Comparison of ENCODE assay signal across 35 cellular contexts in the genomic region with DNA sequence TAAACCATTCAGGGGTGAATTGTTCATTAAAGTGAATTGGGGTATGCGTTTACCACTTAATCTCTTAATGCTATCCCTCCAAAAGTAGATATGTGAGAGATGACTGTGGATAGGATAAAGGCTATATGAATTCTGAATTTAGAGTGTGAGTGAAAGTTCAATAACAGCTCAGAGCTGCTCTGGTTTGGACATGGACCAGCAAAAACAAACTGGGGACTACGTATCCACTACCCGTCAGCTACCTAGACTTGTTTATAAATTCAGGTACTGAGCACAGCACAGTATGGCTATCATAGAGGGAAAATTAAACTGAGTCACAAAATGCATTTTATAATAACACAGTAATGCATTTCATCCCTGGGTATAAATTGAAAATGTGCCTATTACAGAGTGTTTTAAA.
"Had no signal": no experiment of that assay in that cellular context is flagged by ENCODE, and none has a peak within 500 bp of the region (broad histone marks: within the 10 kb centered on the region; RNA-seq: fewer than 3 reads in every experiment).

No MANE protein-coding gene starts in this region.

- DNase-seq: activated B cell treated with CpG ODN at 0.5 μM for 24 hours; activated CD4-positive, alpha-beta T cell treated with anti-CD3 and anti-CD28 coated beads for 48 hours; activated CD4-positive, alpha-beta T cell treated with anti-CD3 and anti-CD28 coated beads, Interleukin-2, amount 50 U/mL, for 1 hour; activated CD4-positive, alpha-beta T cell treated with anti-CD3 and anti-CD28 coated beads, Interleukin-2, amount 50 U/mL, for 48 hours; activated CD8-positive, alpha-beta memory T cell treated with anti-CD3 and anti-CD28 coated beads for 24 hours; activated CD8-positive, alpha-beta T cell treated with anti-CD3 and anti-CD28 coated beads for 36 hours; activated effector memory CD4-positive, alpha-beta T cell treated with anti-CD3 and anti-CD28 coated beads, Interleukin-2, amount 50 U/mL, for 16 hours; activated naive CD4-positive, alpha-beta T cell treated with anti-CD3 and anti-CD28 coated beads for 36 hours; activated naive CD8-positive, alpha-beta T cell treated with anti-CD3 and anti-CD28 coated beads for 36 hours; activated naive CD8-positive, alpha-beta T cell treated with anti-CD3 and anti-CD28 coated beads, Interleukin-2, amount 50 U/mL, for 24 hours; activated T-cell treated with anti-CD3 and anti-CD28 coated beads, Interleukin-2, amount 50 U/mL, for 1 hour; activated T-cell treated with anti-CD3 and anti-CD28 coated beads, Interleukin-2, amount 50 U/mL, for 48 hours; adrenal gland; amygdala; aorta; cortex of kidney; dermis blood vessel endothelial cell; effector CD4-positive, alpha-beta T cell; effector memory CD8-positive, alpha-beta T cell; erythroblast; foreskin melanocyte; head of caudate nucleus; T-helper 1 cell; T-helper 17 cell; T1000; WERI-Rb-1 had no signal

- ATAC-seq: activated CD4-positive, CD25-positive, alpha-beta regulatory T cell treated with anti-CD3 and anti-CD28 coated beads, Interleukin-2, amount 50 U/mL, for 24 hours; activated CD8-positive, alpha-beta T cell treated with anti-CD3 and anti-CD28 coated beads for 36 hours; activated naive CD8-positive, alpha-beta T cell treated with anti-CD3 and anti-CD28 coated beads, Interleukin-2, amount 50 U/mL, for 24 hours; effector memory CD8-positive, alpha-beta T cell; gastroesophageal sphincter; T-helper 17 cell had no signal

- H3K27ac Mint-ChIP-seq: activated B cell treated with CpG ODN at 0.5 μM for 24 hours; activated CD8-positive, alpha-beta T cell treated with anti-CD3 and anti-CD28 coated beads for 36 hours; activated naive CD4-positive, alpha-beta T cell treated with anti-CD3 and anti-CD28 coated beads for 36 hours; activated naive CD4-positive, alpha-beta T cell treated with anti-CD3 and anti-CD28 coated beads, Interleukin-2, amount 50 U/mL, for 24 hours; activated naive CD8-positive, alpha-beta T cell treated with anti-CD3 and anti-CD28 coated beads for 36 hours; activated naive CD8-positive, alpha-beta T cell treated with anti-CD3 and anti-CD28 coated beads, Interleukin-2, amount 50 U/mL, for 24 hours; activated T-helper 1 cell treated with anti-CD3 and anti-CD28 coated beads, Interleukin-12 subunit alpha, Interleukin-12 subunit beta, Interleukin-2, Interleukin-4 antibody, amounts not matched to agents 30 ng/mL and 10 ng/mL and 1 ng/mL, durations not matched to agents 14 hours and 24 hours and 36 hours; activated T-helper 2 cell treated with anti-CD3 and anti-CD28 coated beads, Interferon-gamma antibody, Interleukin-2, Interleukin-4, amounts not matched to agents 10 μg/mL and 5 μg/mL and 100 μg/mL, durations not matched to agents 14 hours and 24 hours and 36 hours; brain; effector memory CD8-positive, alpha-beta T cell; T-helper 17 cell; T-helper 2 cell treated with Interferon-gamma antibody and Interleukin-4, amounts not matched to agents 5 μg/mL and 100 μg/mL, for 36 hours had no signal

- H3K9me3 ChIP-seq: adrenal gland, esophagus muscularis mucosa, gastroesophageal sphincter had no signal

- H3K36me3 Mint-ChIP-seq: activated naive CD4-positive, alpha-beta T cell treated with anti-CD3 and anti-CD28 coated beads, Interleukin-2, amount 50 U/mL, for 24 hours; brain had no signal

- H3K27me3 ChIP-seq: adrenal gland, esophagus muscularis mucosa, gastroesophageal sphincter had no signal

- H3K27me3 Mint-ChIP-seq: activated B cell treated with CpG ODN at 0.5 μM for 24 hours; activated CD8-positive, alpha-beta T cell treated with anti-CD3 and anti-CD28 coated beads for 36 hours; activated naive CD4-positive, alpha-beta T cell treated with anti-CD3 and anti-CD28 coated beads, Interleukin-2, amount 50 U/mL, for 24 hours; activated naive CD8-positive, alpha-beta T cell treated with anti-CD3 and anti-CD28 coated beads for 36 hours; activated naive CD8-positive, alpha-beta T cell treated with anti-CD3 and anti-CD28 coated beads, Interleukin-2, amount 50 U/mL, for 24 hours; brain; central memory CD8-positive, alpha-beta T cell; T-helper 17 cell had no signal

- H3K27ac ChIP-seq: adrenal gland, esophagus muscularis mucosa, gastroesophageal sphincter, WERI-Rb-1 had no signal

- H3K9me3 Mint-ChIP-seq: activated B cell treated with CpG ODN at 0.5 μM for 24 hours; activated CD8-positive, alpha-beta T cell treated with anti-CD3 and anti-CD28 coated beads for 36 hours; activated naive CD4-positive, alpha-beta T cell treated with anti-CD3 and anti-CD28 coated beads for 36 hours; activated naive CD4-positive, alpha-beta T cell treated with anti-CD3 and anti-CD28 coated beads, Interleukin-2, amount 50 U/mL, for 24 hours; activated naive CD8-positive, alpha-beta T cell treated with anti-CD3 and anti-CD28 coated beads for 36 hours; activated naive CD8-positive, alpha-beta T cell treated with anti-CD3 and anti-CD28 coated beads, Interleukin-2, amount 50 U/mL, for 24 hours; activated T-helper 1 cell treated with anti-CD3 and anti-CD28 coated beads, Interleukin-12 subunit alpha, Interleukin-12 subunit beta, Interleukin-2, Interleukin-4 antibody, amounts not matched to agents 30 ng/mL and 10 ng/mL and 1 ng/mL, durations not matched to agents 14 hours and 24 hours and 36 hours; activated T-helper 2 cell treated with anti-CD3 and anti-CD28 coated beads, Interferon-gamma antibody, Interleukin-2, Interleukin-4, amounts not matched to agents 10 μg/mL and 5 μg/mL and 100 μg/mL, durations not matched to agents 14 hours and 24 hours and 36 hours; brain; central memory CD8-positive, alpha-beta T cell; effector memory CD8-positive, alpha-beta T cell; T-helper 2 cell treated with Interferon-gamma antibody and Interleukin-4, amounts not matched to agents 5 μg/mL and 100 μg/mL, for 36 hours had no signal

- H3K4me1 Mint-ChIP-seq: activated B cell treated with CpG ODN at 0.5 μM for 24 hours; activated naive CD4-positive, alpha-beta T cell treated with anti-CD3 and anti-CD28 coated beads, Interleukin-2, amount 50 U/mL, for 24 hours; activated naive CD8-positive, alpha-beta T cell treated with anti-CD3 and anti-CD28 coated beads, Interleukin-2, amount 50 U/mL, for 24 hours; brain; central memory CD8-positive, alpha-beta T cell; T-helper 17 cell had no signal

- H3K4me3 ChIP-seq: adrenal gland, esophagus muscularis mucosa, gastroesophageal sphincter had no signal

- H3K36me3 ChIP-seq: adrenal gland, esophagus muscularis mucosa, gastroesophageal sphincter, WERI-Rb-1 had no signal

- H3K4me3 Mint-ChIP-seq: activated B cell treated with CpG ODN at 0.5 μM for 24 hours; activated CD8-positive, alpha-beta T cell treated with anti-CD3 and anti-CD28 coated beads for 36 hours; activated naive CD4-positive, alpha-beta T cell treated with anti-CD3 and anti-CD28 coated beads for 36 hours; activated naive CD4-positive, alpha-beta T cell treated with anti-CD3 and anti-CD28 coated beads, Interleukin-2, amount 50 U/mL, for 24 hours; activated naive CD8-positive, alpha-beta T cell treated with anti-CD3 and anti-CD28 coated beads for 36 hours; activated naive CD8-positive, alpha-beta T cell treated with anti-CD3 and anti-CD28 coated beads, Interleukin-2, amount 50 U/mL, for 24 hours; activated T-helper 1 cell treated with anti-CD3 and anti-CD28 coated beads, Interleukin-12 subunit alpha, Interleukin-12 subunit beta, Interleukin-2, Interleukin-4 antibody, amounts not matched to agents 30 ng/mL and 10 ng/mL and 1 ng/mL, durations not matched to agents 14 hours and 24 hours and 36 hours; brain; central memory CD8-positive, alpha-beta T cell; effector memory CD8-positive, alpha-beta T cell; T-helper 17 cell; T-helper 2 cell treated with Interferon-gamma antibody and Interleukin-4, amounts not matched to agents 5 μg/mL and 100 μg/mL, for 36 hours had no signal
